Comparison of ENCODE assay signal across 17 cellular contexts in the genomic region with DNA sequence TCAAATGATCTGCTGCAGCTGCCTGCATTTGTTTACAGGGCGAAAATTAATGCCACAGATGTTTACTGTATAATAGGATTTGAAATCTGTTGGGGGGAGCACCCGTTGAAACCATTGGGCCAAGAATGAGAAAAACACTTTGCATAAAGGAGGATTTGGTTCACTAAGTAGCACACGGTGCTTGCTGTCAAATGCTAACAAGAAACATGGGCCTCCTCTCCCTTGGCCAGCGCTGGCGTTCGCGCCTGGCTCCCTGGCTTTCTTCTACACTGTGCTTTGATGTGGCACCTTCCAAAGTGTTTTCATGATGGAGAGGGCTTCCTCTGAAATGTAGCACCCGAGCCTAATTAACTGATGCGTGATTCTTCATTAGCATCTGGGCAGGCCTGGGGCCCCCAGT.
"Had no signal": no experiment of that assay in that cellular context is flagged by ENCODE, and none has a peak within 500 bp of the region (broad histone marks: within the 10 kb centered on the region; RNA-seq: fewer than 3 reads in every experiment).

No MANE protein-coding gene starts in this region.

- H3K9me3 ChIP-seq: MG63, SK-N-SH had no signal

- H3K9ac ChIP-seq: SK-N-SH had no signal

- FAIRE-seq: HepG2, RCC 7860 had no signal

- H3K4me3 ChIP-seq: MG63 had no signal

- H3K27me3 ChIP-seq: MG63 had no signal

- H3K4me2 ChIP-seq: SK-N-SH had no signal

- H3K36me3 ChIP-seq: MG63 had no signal

- DNase-seq: IMR-90, Karpas-422, KG1, MG63, NCI-H1105, NCI-H1436 treated with DMSO at 0.1 percent for 48 hours, NCI-H1694, NCI-H187 treated with DMSO at 0.1 percent for 48 hours, NCI-H2029 treated with DMSO at 0.1 percent for 48 hours, NCI-H2171, NCI-H345, NCI-H446 treated with DMSO at 0.1 percent for 48 hours, Right ventricle myocardium superior, RPMI8226, SK-N-SH had no signal
